Comparison of ENCODE assay signal across 8 cellular contexts in the genomic region with DNA sequence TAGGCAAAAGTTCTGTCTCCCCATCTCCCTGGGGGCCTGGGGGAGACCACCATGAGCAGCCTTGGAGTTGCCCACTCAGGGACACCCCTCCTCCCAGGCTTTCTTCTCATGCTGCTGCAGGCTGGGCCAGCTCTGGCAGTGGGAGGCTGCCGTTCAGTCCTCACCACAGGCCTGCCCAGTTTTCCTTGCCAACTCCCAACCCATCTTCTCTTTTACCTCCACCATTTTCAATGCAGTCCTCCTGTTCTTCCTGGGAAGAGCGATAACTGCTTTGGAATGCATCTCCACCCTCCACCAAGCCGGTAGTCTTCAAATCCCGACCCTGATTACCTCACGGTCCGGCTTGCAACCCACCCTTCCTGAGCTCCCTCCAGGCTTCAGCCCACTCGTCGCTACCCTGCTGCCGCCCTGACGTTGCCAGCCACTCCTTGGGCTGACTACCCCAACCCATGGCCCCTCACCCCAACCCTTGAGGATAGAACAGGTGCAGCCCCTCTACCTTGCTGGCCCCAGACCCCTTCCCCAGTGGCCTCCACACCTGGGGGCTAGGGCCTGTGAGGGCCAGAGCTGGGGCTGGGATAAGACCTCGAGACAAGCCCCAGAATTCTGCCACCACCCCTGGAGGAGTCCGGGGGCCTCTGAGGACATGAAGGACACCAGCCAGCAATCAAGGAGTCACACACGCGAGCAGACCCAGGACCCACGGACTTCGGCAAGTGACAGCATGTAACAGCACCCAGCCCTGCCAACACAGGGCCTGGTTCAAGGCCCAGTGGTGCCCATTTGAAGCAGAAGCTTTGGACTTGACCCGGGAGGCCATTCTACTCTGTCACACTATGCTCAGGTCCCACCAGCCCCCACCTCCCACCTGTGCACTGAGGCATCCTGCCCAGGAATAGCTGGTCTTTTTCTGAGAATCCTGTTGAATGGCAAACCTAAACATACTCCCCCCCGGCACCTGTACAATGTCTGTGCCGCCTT. TPM values are rescaled to one million over a fixed set of nuclear protein-coding genes. Genes with fewer than 3 reads are reported as not detected.
DNase-seq lines count a peak whose midpoint lies in the region; ATAC-seq and TF ChIP-seq lines count a peak whose summit lies in the region.

No MANE protein-coding gene starts in this region.

- no peak for TF ChIP-seq CTCF in brain (conservative IDR thresholded peaks at IDR 0.05)
- no peak for TF ChIP-seq CTCF in upper lobe of left lung (IDR thresholded peaks at IDR 0.05)

- no peaks in the 10 kb centered on the region for H3K27me3 Mint-ChIP-seq in activated CD8-positive, alpha-beta memory T cell treated with anti-CD3 and anti-CD28 coated beads, Interleukin-2, amount 10 ng/mL, durations not matched to agents 7 days and 5 days
- H3K27me3 Mint-ChIP-seq in brain (no peaks in the 10 kb centered on the region), memory B cell (no peaks in the 10 kb centered on the region)

- H3K4me1 ChIP-seq in upper lobe of left lung = peaks cover 68 to 91% (median 75%) of the 10 kb centered on the region in 4 donors

- H3K27ac Mint-ChIP-seq in activated CD8-positive, alpha-beta memory T cell treated with anti-CD3 and anti-CD28 coated beads, Interleukin-2, amount 10 ng/mL, durations not matched to agents 7 days and 5 days = peak overlapping the region; percentile 81
- peak overlapping the region; percentile 56 to 94 (median 84) for H3K27ac Mint-ChIP-seq in brain
- H3K27ac Mint-ChIP-seq in memory B cell = peak overlapping the region; percentile 32

- peaks cover 0 to 72% (median 41%) of the 10 kb centered on the region in 4 donors for H3K36me3 ChIP-seq in upper lobe of left lung

- TF ChIP-seq POLR2A in upper lobe of left lung (IDR thresholded peaks at IDR 0.05) = no peak

- H3K36me3 Mint-ChIP-seq in activated CD8-positive, alpha-beta memory T cell treated with anti-CD3 and anti-CD28 coated beads, Interleukin-2, amount 10 ng/mL, durations not matched to agents 7 days and 5 days = peaks cover 80% of the 10 kb centered on the region
- H3K36me3 Mint-ChIP-seq in brain = peaks cover 47% of the 10 kb centered on the region
- peaks cover 18% of the 10 kb centered on the region for H3K36me3 Mint-ChIP-seq in memory B cell

- TF ChIP-seq EP300 in upper lobe of left lung (IDR thresholded peaks at IDR 0.05) = no peak

- whole genome bisulfite sequencing in upper lobe of left lung, 2 donors = 83 to 86% methylated on average over 14 to 19 of the region's 19 CpGs

- no peak for ATAC-seq in activated CD8-positive, alpha-beta memory T cell treated with anti-CD3 and anti-CD28 coated beads, Interleukin-2, amount 10 ng/mL, durations not matched to agents 7 days and 5 days
- no peak for ATAC-seq in memory B cell (ENCODE audit: low read depth)
- ATAC-seq in upper lobe of left lung (ENCODE audit: low FRiP score in 2 of 2) = peak in 1 of 2 donors; percentile 66
- no peak for ATAC-seq in GM19035 (IDR thresholded peaks at IDR 0.05; ENCODE audit: unreplicated experiment)

- H3K4me3 ChIP-seq in upper lobe of left lung = no peak overlapping the region

- no peak for DNase-seq in activated CD8-positive, alpha-beta memory T cell treated with anti-CD3 and anti-CD28 coated beads, Interleukin-2, amount 10 ng/mL, durations not matched to agents 7 days and 5 days
- DNase-seq in activated CD8-positive, alpha-beta memory T cell treated with anti-CD3 and anti-CD28 coated beads for 24 hours = no peak
- DNase-seq in memory B cell (ENCODE audit: low spot score in 2 of 2) = no peak
- DNase-seq in upper lobe of left lung = no peak
- DNase-seq in activated CD4-positive, CD25-positive, alpha-beta regulatory T cell (lab: John Stamatoyannopoulos, UW) = no peak
- no peak for DNase-seq in iPS-NIHi7 (ENCODE audit: extremely low spot score)

- peak overlapping the region; percentile 9 for H3K4me3 Mint-ChIP-seq in activated CD8-positive, alpha-beta memory T cell treated with anti-CD3 and anti-CD28 coated beads, Interleukin-2, amount 10 ng/mL, durations not matched to agents 7 days and 5 days
- H3K4me3 Mint-ChIP-seq in brain (peak overlapping the region in 2 of 5 experiments; percentile 23 to 59), memory B cell (peak overlapping the region; percentile 49)

- no peaks in the 10 kb centered on the region for H3K27me3 ChIP-seq in upper lobe of left lung

- no peaks in the 10 kb centered on the region for H3K9me3 Mint-ChIP-seq in activated CD8-positive, alpha-beta memory T cell treated with anti-CD3 and anti-CD28 coated beads, Interleukin-2, amount 10 ng/mL, durations not matched to agents 7 days and 5 days (ENCODE audit: low read depth)
- H3K9me3 Mint-ChIP-seq in brain (no peaks in the 10 kb centered on the region), memory B cell (no peaks in the 10 kb centered on the region)

- H3K4me1 Mint-ChIP-seq in activated CD8-positive, alpha-beta memory T cell treated with anti-CD3 and anti-CD28 coated beads, Interleukin-2, amount 10 ng/mL, durations not matched to agents 7 days and 5 days = peaks cover 99% of the 10 kb centered on the region
- H3K4me1 Mint-ChIP-seq in brain (peaks cover 96% of the 10 kb centered on the region), memory B cell (peaks cover 68% of the 10 kb centered on the region)

- H3K27ac ChIP-seq in upper lobe of left lung = peak overlapping the region; percentile 62 to 81 (median 76)

- no peaks in the 10 kb centered on the region for H3K9me3 ChIP-seq in upper lobe of left lung

- CTCF ChIA-PET in activated CD8-positive, alpha-beta memory T cell treated with anti-CD3 and anti-CD28 coated beads, Interleukin-2, amount 10 ng/mL, durations not matched to agents 7 days and 5 days (lab: Charles Lee) = interaction anchor here (0.9 to 2.3 kb wide), 3 partner anchors 9 to 11 kb away, joined by 3 to 15 read pairs (median 5); partner anchors contain the start of gene WDR1

RNA-seq across cellular contexts. Expression of gene WDR1, which starts 9.2 kb away (rescaled TPM):
- 100 to 1,000 TPM; 481 to 538 TPM for total RNA-seq in activated CD8-positive, alpha-beta memory T cell treated with anti-CD3 and anti-CD28 coated beads, Interleukin-2, amount 10 ng/mL, durations not matched to agents 7 days and 5 days
- 207 TPM for polyA plus RNA-seq in brain (ENCODE audit: insufficient read depth, low read depth, low replicate concordance)
- total RNA-seq in upper lobe of left lung = 100 to 1,000 TPM; 135 to 307 (median 183) TPM

Comparison
In these comparisons a context has a peak if more than half of its experiments do, and no peak if none do; other contexts are left out.
1. H3K27ac Mint-ChIP-seq: peak in every context shown above with its lines; median percentile 84 in brain; 81 in activated CD8-positive, alpha-beta memory T cell treated with anti-CD3 and anti-CD28 coated beads, Interleukin-2, amount 10 ng/mL, durations not matched to agents 7 days and 5 days; 32 in memory B cell.